16 cellular contexts compared by ENCODE assay signal in genomic region chr3:144018776-144019175, GRCh38. TPM values are rescaled to one million over a fixed set of nuclear protein-coding genes. Genes with fewer than 3 reads are reported as not detected.
DNase-seq lines count a peak whose midpoint lies in the region; ATAC-seq and TF ChIP-seq lines count a peak whose summit lies in the region.
"Had no signal": no experiment of that assay in that cellular context is flagged by ENCODE, and none has a peak within 500 bp of the region (broad histone marks: within the 10 kb centered on the region; RNA-seq: fewer than 3 reads in every experiment).

No MANE protein-coding gene starts in this region.

- H3K27me3 ChIP-seq in brain microvascular endothelial cell (replicated peaks) = no peaks in the 10 kb centered on the region
- H3K27me3 ChIP-seq: cardiac muscle cell, right lobe of liver had no signal

- POLR2A ChIA-PET in activated CD8-positive, alpha-beta T cell treated with anti-CD3 and anti-CD28 coated beads, Interleukin-2, amount 10 ng/mL, durations not matched to agents 7 days and 5 days (lab: Charles Lee) = no interaction called here

- in situ Hi-C loops in ACHN (cut with HindIII; ENCODE audit: low pct_ligation_motif_present, low pct_unique_long_range_greater_than_20kb, low sequenced_read_pairs) (no loop called here), brain microvascular endothelial cell (cut with HindIII; ENCODE audit: low pct_ligation_motif_present, low sequenced_read_pairs) (no loop called here)

- H3K27ac Mint-ChIP-seq in activated CD8-positive, alpha-beta T cell treated with anti-CD3 and anti-CD28 coated beads, Interleukin-2, amount 10 ng/mL, durations not matched to agents 7 days and 5 days = no peak overlapping the region
- H3K27ac Mint-ChIP-seq: activated CD4-positive, alpha-beta memory T cell treated with anti-CD3 and anti-CD28 coated beads, Interleukin-2, amount 10 ng/mL, durations not matched to agents 7 days and 5 days; activated T-helper 17 cell treated with anti-CD3 and anti-CD28 coated beads, Interleukin-2, amount 50 U/mL, for 72 hours; natural killer cell; stimulated activated naive CD8-positive, alpha-beta T cell treated with anti-CD3 and anti-CD28 coated beads, Interleukin-15, Interleukin-2, amounts not matched to agents 100 ng/mL and 50 ng/mL, for 24 hours had no signal

- no peak for TF ChIP-seq CTCF in brain microvascular endothelial cell (IDR thresholded peaks at IDR 0.05; ENCODE audit: low read depth, low read length, missing control alignments)

- no peaks in the 10 kb centered on the region for H3K9me3 Mint-ChIP-seq in activated CD8-positive, alpha-beta T cell treated with anti-CD3 and anti-CD28 coated beads, Interleukin-2, amount 10 ng/mL, durations not matched to agents 7 days and 5 days (ENCODE audit: insufficient read depth)
- H3K9me3 Mint-ChIP-seq: activated CD4-positive, alpha-beta memory T cell treated with anti-CD3 and anti-CD28 coated beads, Interleukin-2, amount 10 ng/mL, durations not matched to agents 7 days and 5 days had no signal

- no peaks in the 10 kb centered on the region for H3K4me1 Mint-ChIP-seq in activated CD8-positive, alpha-beta T cell treated with anti-CD3 and anti-CD28 coated beads, Interleukin-2, amount 10 ng/mL, durations not matched to agents 7 days and 5 days (ENCODE audit: low read depth)
- H3K4me1 Mint-ChIP-seq: activated CD4-positive, alpha-beta memory T cell treated with anti-CD3 and anti-CD28 coated beads, Interleukin-2, amount 10 ng/mL, durations not matched to agents 7 days and 5 days; activated T-helper 17 cell treated with anti-CD3 and anti-CD28 coated beads, Interleukin-2, amount 50 U/mL, for 72 hours; natural killer cell had no signal

- H3K27me3 Mint-ChIP-seq in activated CD8-positive, alpha-beta T cell treated with anti-CD3 and anti-CD28 coated beads, Interleukin-2, amount 10 ng/mL, durations not matched to agents 7 days and 5 days (ENCODE audit: low read depth) = no peaks in the 10 kb centered on the region
- H3K27me3 Mint-ChIP-seq: activated T-helper 17 cell treated with anti-CD3 and anti-CD28 coated beads, Interleukin-2, amount 50 U/mL, for 72 hours; stimulated activated naive CD8-positive, alpha-beta T cell treated with anti-CD3 and anti-CD28 coated beads, Interleukin-15, Interleukin-2, amounts not matched to agents 100 ng/mL and 50 ng/mL, for 24 hours had no signal

- H3K4me3 Mint-ChIP-seq in activated CD8-positive, alpha-beta T cell treated with anti-CD3 and anti-CD28 coated beads, Interleukin-2, amount 10 ng/mL, durations not matched to agents 7 days and 5 days = no peak overlapping the region
- H3K4me3 Mint-ChIP-seq: activated CD4-positive, alpha-beta memory T cell treated with anti-CD3 and anti-CD28 coated beads, Interleukin-2, amount 10 ng/mL, durations not matched to agents 7 days and 5 days; activated T-helper 17 cell treated with anti-CD3 and anti-CD28 coated beads, Interleukin-2, amount 50 U/mL, for 72 hours; natural killer cell; stimulated activated naive CD8-positive, alpha-beta T cell treated with anti-CD3 and anti-CD28 coated beads, Interleukin-15, Interleukin-2, amounts not matched to agents 100 ng/mL and 50 ng/mL, for 24 hours had no signal

- ATAC-seq in activated CD8-positive, alpha-beta T cell treated with anti-CD3 and anti-CD28 coated beads, Interleukin-2, amount 10 ng/mL, durations not matched to agents 7 days and 5 days = no peak
- ATAC-seq: activated T-helper 17 cell treated with anti-CD3 and anti-CD28 coated beads, Interleukin-2, amount 50 U/mL, for 72 hours; natural killer cell; right lobe of liver had no signal

- CTCF ChIA-PET in activated CD8-positive, alpha-beta T cell treated with anti-CD3 and anti-CD28 coated beads, Interleukin-2, amount 10 ng/mL, durations not matched to agents 7 days and 5 days (lab: Charles Lee) = no interaction called here

- H3K36me3 ChIP-seq in brain microvascular endothelial cell (replicated peaks) = no peaks in the 10 kb centered on the region
- H3K36me3 ChIP-seq: cardiac muscle cell, right lobe of liver had no signal

- no peaks in the 10 kb centered on the region for H3K36me3 Mint-ChIP-seq in activated CD8-positive, alpha-beta T cell treated with anti-CD3 and anti-CD28 coated beads, Interleukin-2, amount 10 ng/mL, durations not matched to agents 7 days and 5 days (ENCODE audit: low read depth)
- H3K36me3 Mint-ChIP-seq: natural killer cell had no signal

- H3K4me3 ChIP-seq in brain microvascular endothelial cell (ENCODE audit: low read depth, low read length) = no peak overlapping the region
- H3K4me3 ChIP-seq: cardiac muscle cell, right lobe of liver had no signal

- H3K27ac ChIP-seq in brain microvascular endothelial cell = peak overlapping the region; percentile 60
- H3K27ac ChIP-seq: cardiac muscle cell, right lobe of liver had no signal

- DNase-seq in ACHN (peak; percentile 57), HS-27A (ENCODE audit: low read depth) (peak; percentile 72), brain microvascular endothelial cell (peak; percentile 97), hepatic stellate cell (ENCODE audit: low spot score) (peak; percentile 33), HT-29 (ENCODE audit: low spot score) (no peak), NCI-H146 treated with DMSO at 0.1 percent for 48 hours (lab: John Stamatoyannopoulos, UW; ENCODE audit: unreplicated experiment) (no peak)
- no peak for DNase-seq in stimulated activated CD4-positive, alpha-beta T cell treated with anti-CD3 and anti-CD28 coated beads, Interleukin-15, amount 100 ng/mL, for 24 hours
- no peak for DNase-seq in activated CD8-positive, alpha-beta T cell treated with anti-CD3 and anti-CD28 coated beads, Interleukin-2, amount 10 ng/mL, durations not matched to agents 7 days and 5 days
- DNase-seq: activated CD4-positive, alpha-beta memory T cell treated with anti-CD3 and anti-CD28 coated beads, Interleukin-2, amount 10 ng/mL, durations not matched to agents 7 days and 5 days; natural killer cell; NCI-H1105 treated with DMSO at 0.1 percent for 48 hours; NCI-H345; right lobe of liver had no signal

RNA-seq across cellular contexts. Expression of gene DIPK2A, which starts 47.2 kb away (rescaled TPM):
- 50.2 and 87.1 TPM in 2 replicates for total RNA-seq in HT-29 (2014; rRNA removed; shearing (Covaris generic))
- 10 to 100 TPM; 23.4 to 23.8 TPM for total RNA-seq in activated CD8-positive, alpha-beta T cell treated with anti-CD3 and anti-CD28 coated beads, Interleukin-2, amount 10 ng/mL, durations not matched to agents 7 days and 5 days

Comparison
In these comparisons a context has a peak if more than half of its experiments do, and no peak if none do; other contexts are left out.
1. DNase-seq: peak in ACHN (single experiment), HS-27A (single experiment), brain microvascular endothelial cell (single experiment) and hepatic stellate cell (single experiment); none in HT-29 (single experiment), stimulated activated CD4-positive, alpha-beta T cell treated with anti-CD3 and anti-CD28 coated beads, Interleukin-15, amount 100 ng/mL, for 24 hours (single experiment), activated CD8-positive, alpha-beta T cell treated with anti-CD3 and anti-CD28 coated beads, Interleukin-2, amount 10 ng/mL, durations not matched to agents 7 days and 5 days (single experiment) and NCI-H146 treated with DMSO at 0.1 percent for 48 hours (single experiment).